In the genomic region with DNA sequence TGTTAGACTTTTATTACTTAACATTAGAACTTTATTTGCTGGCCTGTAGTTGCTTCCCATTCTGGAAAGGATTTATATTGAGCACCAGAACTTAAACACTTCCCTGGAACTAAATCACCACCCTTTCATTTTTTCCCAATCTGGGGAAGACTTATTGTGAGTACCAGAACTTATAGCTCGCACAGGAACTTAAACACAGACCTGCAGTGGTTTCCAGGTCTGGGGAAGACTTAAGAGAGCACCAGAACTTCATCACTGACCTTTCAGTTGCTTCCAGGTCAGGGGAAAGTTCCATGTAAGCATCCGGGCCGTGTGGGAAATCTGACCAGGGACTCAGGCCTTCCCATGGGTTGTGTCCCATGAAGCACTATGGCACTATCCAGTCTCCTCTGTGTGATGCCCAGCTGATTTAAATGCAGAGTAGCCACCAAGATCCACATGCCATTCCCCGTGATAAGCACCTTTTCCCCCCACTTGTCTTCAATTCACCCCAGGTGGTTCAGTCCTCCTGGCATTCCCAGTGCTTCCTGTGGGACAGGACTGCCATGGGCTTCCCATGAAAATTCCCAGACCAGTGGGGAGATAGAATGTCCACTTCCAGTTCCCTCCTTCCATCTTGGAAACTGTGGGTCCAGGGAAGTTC, we compare ENCODE assay signal across 17 cellular contexts.
DNase-seq lines count a peak whose midpoint lies in the region; ATAC-seq lines count a peak whose summit lies in the region.
"Had no signal": no experiment of that assay in that cellular context is flagged by ENCODE, and none has a peak within 500 bp of the region (broad histone marks: within the 10 kb centered on the region; RNA-seq: fewer than 3 reads in every experiment).

No MANE protein-coding gene starts in this region.

- 0 out of 2 replicates have a peak overlapping the region, but pooled peaks have one; percentile 17 for H3K9ac ChIP-seq in ES-I3 (ENCODE audit: low read depth, low read length)
- H3K9ac ChIP-seq: GM23248 had no signal

- ATAC-seq in GM21529 (IDR thresholded peaks at IDR 0.05; ENCODE audit: unreplicated experiment) (no peak), HG02571 (IDR thresholded peaks at IDR 0.05; ENCODE audit: unreplicated experiment) (no peak)
- ATAC-seq: activated CD8-positive, alpha-beta T cell treated with anti-CD3 and anti-CD28 coated beads, Interleukin-2, amount 10 ng/mL, durations not matched to agents 7 days and 5 days; CD8-positive, alpha-beta T cell; effector memory CD8-positive, alpha-beta T cell; stimulated activated effector memory CD8-positive, alpha-beta T cell treated with anti-CD3 and anti-CD28 coated beads, Interleukin-12 subunit alpha, Interleukin-12 subunit beta, amount 100 ng/mL, for 72 hours had no signal

- no peaks in the 10 kb centered on the region for H3K9me3 ChIP-seq in ES-I3 (ENCODE audit: control insufficient read depth, insufficient read depth, low read length)

- H3K4me1 ChIP-seq in ES-I3 (ENCODE audit: insufficient read depth, low read length), result no peaks in the 10 kb centered on the region

- DNase-seq in HK-2 (ENCODE audit: unreplicated experiment), result peak; percentile 77
- peak; percentile 1 for DNase-seq in RKO (ENCODE audit: low spot score)
- peak; percentile 7 for DNase-seq in glomerular visceral epithelial cell (ENCODE audit: extremely low spot score)
- DNase-seq in DMS53 (lab: John Stamatoyannopoulos, UW), result no peak
- DNase-seq: activated CD4-positive, CD25-positive, alpha-beta regulatory T cell treated with anti-CD3 and anti-CD28 coated beads, Interleukin-2, amount 50 U/mL, for 72 hours; activated CD8-positive, alpha-beta T cell treated with anti-CD3 and anti-CD28 coated beads, Interleukin-2, amount 10 ng/mL, durations not matched to agents 7 days and 5 days; activated gamma-delta T cell; CD8-positive, alpha-beta T cell; effector memory CD8-positive, alpha-beta T cell; GM23248; NCI-H146; NCI-H524; stimulated activated CD4-positive, alpha-beta T cell treated with anti-CD3 and anti-CD28 coated beads, Interleukin-2, amount 100 ng/mL, for 24 hours had no signal

- no peaks in the 10 kb centered on the region for H3K36me3 ChIP-seq in ES-I3 (ENCODE audit: insufficient read depth, low read length)
